In genomic region chr4:3955361-3956164, GRCh38 we compare ENCODE assay signal across 8 cellular contexts.
A peak's percentile ranks its signal among the peaks of the same experiment; 100 is the strongest.
DNase-seq lines count a peak whose midpoint lies in the region; ATAC-seq lines count a peak whose summit lies in the region.

No MANE protein-coding gene starts in this region.

- DNase-seq in AG08396 (ENCODE audit: low spot score) (peak; percentile 90), NCI-H345 (lab: John Stamatoyannopoulos, UW) (peak; percentile 98), cerebellar cortex (ENCODE audit: low spot score) (peak; percentile 98), islet precursor cell (peak; percentile 100)
- peak; percentile 97 to 99 (median 97) for DNase-seq in stimulated activated CD4-positive, alpha-beta T cell treated with anti-CD3 and anti-CD28 coated beads, Interleukin-12 subunit alpha, Interleukin-12 subunit beta, amount 100 ng/mL, for 48 hours (ENCODE audit: low read depth in 2 of 3, low spot score in 1 of 3)

- ATAC-seq in GM19023 (IDR thresholded peaks at IDR 0.05; ENCODE audit: unreplicated experiment): peak; percentile 99
- ATAC-seq in HG03280 (IDR thresholded peaks at IDR 0.05; ENCODE audit: unreplicated experiment): peak; percentile 99
- ATAC-seq in activated CD4-positive, CD25-positive, alpha-beta regulatory T cell treated with anti-CD3 and anti-CD28 coated beads, Interleukin-2, amount 50 U/mL, for 24 hours: peak; percentile 99

Comparison
In these comparisons a context has a peak if more than half of its experiments do, and no peak if none do; other contexts are left out.
1. Peak in every context shown above with its lines: DNase-seq and ATAC-seq.